ENCODE assay signal across 8 cellular contexts in genomic region chrX:55160685-55161552, GRCh38.
DNase-seq lines count a peak whose midpoint lies in the region; ATAC-seq and FAIRE-seq lines count a peak whose summit lies in the region.

No MANE protein-coding gene starts in this region.

- DNase-seq in C1 segment of cervical spinal cord (lab: John Stamatoyannopoulos, UW) (peak; percentile 19 to 97 (median 86)), GM19240 (ENCODE audit: insufficient read length, low spot score) (peak; percentile 16), NCI-H510A treated with DMSO at 0.1 percent for 48 hours (lab: John Stamatoyannopoulos, UW) (peak; percentile 93)
- DNase-seq in activated CD4-positive, alpha-beta T cell treated with anti-CD3 and anti-CD28 coated beads for 4 hours, result peak; percentile 86 to 88
- DNase-seq in stimulated activated CD4-positive, alpha-beta T cell treated with anti-CD3 and anti-CD28 coated beads, Interleukin-1b, Interleukin-23, amount 100 ng/mL, for 24 hours (ENCODE audit: low read depth in 4 of 4, low spot score in 1 of 4), result peak; percentile 73 to 78 (median 74)

- peak; percentile 78 for FAIRE-seq in colon (lab: Jason Lieb, UNC)

- H3K27ac ChIP-seq in layer of hippocampus (ENCODE audit: low read depth, low read length), result peak overlapping the region; percentile 94

- no peaks in the 10 kb centered on the region for H3K27me3 ChIP-seq in layer of hippocampus (ENCODE audit: control insufficient read depth, insufficient read depth, low read length)

- ATAC-seq in HG03457 (IDR thresholded peaks at IDR 0.05; ENCODE audit: unreplicated experiment), result peak; percentile 89

Comparison
In these comparisons a context has a peak if more than half of its experiments do, and no peak if none do; other contexts are left out.
1. Peak in every context shown above with its lines: DNase-seq, ATAC-seq and H3K27ac ChIP-seq.
2. DNase-seq: peak in every context shown above with its lines; median percentile 93 in NCI-H510A treated with DMSO at 0.1 percent for 48 hours; 87 in activated CD4-positive, alpha-beta T cell treated with anti-CD3 and anti-CD28 coated beads for 4 hours; 86 in C1 segment of cervical spinal cord; 74 in stimulated activated CD4-positive, alpha-beta T cell treated with anti-CD3 and anti-CD28 coated beads, Interleukin-1b, Interleukin-23, amount 100 ng/mL, for 24 hours; 16 in GM19240.